ENCODE assay signal across 8 cellular contexts in the genomic region with DNA sequence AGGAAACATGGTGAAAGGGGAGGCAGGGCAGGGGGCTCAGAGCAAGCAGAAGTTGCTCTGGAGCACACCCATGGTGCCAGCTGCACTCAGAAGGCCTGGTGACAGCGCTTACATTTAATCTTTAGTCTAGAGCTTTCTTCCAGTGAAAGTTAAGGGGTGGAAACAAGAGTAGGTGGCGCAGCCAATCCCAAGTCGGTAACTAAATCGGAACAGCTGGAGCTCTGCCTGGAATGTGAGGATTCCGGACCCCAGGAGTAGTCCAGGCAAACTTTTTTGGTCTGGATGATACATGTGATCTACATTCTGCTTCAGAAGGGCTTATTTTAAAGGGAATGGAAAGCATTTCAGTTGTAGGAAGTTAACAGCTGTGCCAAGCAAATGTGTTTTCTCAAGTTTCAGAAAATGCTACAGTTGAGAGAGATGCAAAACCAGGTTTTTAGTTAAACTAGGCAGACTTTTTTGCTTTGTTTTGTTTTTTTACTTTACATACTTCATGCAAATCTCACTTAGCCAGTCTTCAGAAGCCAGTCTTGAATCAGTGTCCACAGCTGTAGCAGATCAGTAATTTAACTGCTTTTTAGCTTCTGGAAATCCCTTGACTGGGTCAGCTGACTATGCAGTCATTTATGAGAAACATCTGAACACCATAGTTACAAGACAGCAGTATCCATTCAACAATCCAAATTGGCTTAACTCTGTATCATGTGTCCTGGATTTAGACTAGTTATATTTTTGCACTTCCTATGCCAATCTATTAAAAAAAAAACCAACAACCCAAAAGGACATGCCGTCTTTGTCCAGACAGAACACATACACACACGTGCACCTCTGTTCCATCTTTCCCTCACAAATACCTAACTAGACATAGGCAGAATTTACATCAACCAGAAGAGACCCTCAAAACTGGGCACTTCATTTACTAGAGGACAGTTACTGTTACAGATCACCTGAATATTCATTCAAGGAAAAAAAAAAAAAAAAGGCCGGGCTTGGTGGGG. TPM values are rescaled to one million over a fixed set of nuclear protein-coding genes. Genes with fewer than 3 reads are reported as not detected.
DNase-seq lines count a peak whose midpoint lies in the region; ATAC-seq lines count a peak whose summit lies in the region.

No MANE protein-coding gene starts in this region.

- H3K4me1 ChIP-seq in esophagus (ENCODE audit: control insufficient read depth in 2 of 2, insufficient read depth in 2 of 2, low read length in 1 of 2), result no peaks in the 10 kb centered on the region

- no peak overlapping the region for H3K4me3 ChIP-seq in esophagus (ENCODE audit: low read depth in 1 of 2, low read length in 2 of 2)

- ATAC-seq in GM21423 (IDR thresholded peaks at IDR 0.05; ENCODE audit: unreplicated experiment), result peak; percentile 84

- no peaks in the 10 kb centered on the region for H3K27me3 ChIP-seq in esophagus (ENCODE audit: control insufficient read depth in 1 of 2, insufficient read depth in 2 of 2, low read length in 2 of 2)

- no peaks in the 10 kb centered on the region for H3K36me3 ChIP-seq in esophagus (ENCODE audit: control insufficient read depth in 2 of 2, insufficient read depth in 2 of 2, low read length in 1 of 2)

- DNase-seq in C1 segment of cervical spinal cord (lab: John Stamatoyannopoulos, UW), result peak in 9 of 14 donors; percentile 2 to 24 (median 11)
- DNase-seq in NCI-H524 (lab: John Stamatoyannopoulos, UW), result peak; percentile 18 to 67
- DNase-seq in mucosa of gallbladder (ENCODE audit: low spot score), result peak; percentile 73
- DNase-seq in NCI-H2081 treated with DMSO at 0.1 percent for 48 hours (lab: John Stamatoyannopoulos, UW), result no peak
- no peak for DNase-seq in stimulated activated CD4-positive, alpha-beta T cell treated with anti-CD3 and anti-CD28 coated beads, Interleukin-12 subunit alpha, Interleukin-12 subunit beta, amount 100 ng/mL, for 4 hours
- DNase-seq in HPDE6-E6E7 (ENCODE audit: extremely low spot score), result no peak

- 42 to 52% methylated on average over 8 of the region's 8 CpGs for WGBS in esophagus, 2 donors

- no peaks in the 10 kb centered on the region for H3K9me3 ChIP-seq in esophagus (ENCODE audit: control insufficient read depth in 2 of 2, insufficient read depth in 1 of 2, low read depth in 1 of 2, low read length in 1 of 2)

- peak overlapping the region; percentile 47 to 71 for H3K27ac ChIP-seq in esophagus (ENCODE audit: low read depth in 2 of 2, low read length in 1 of 2)

RNA-seq across cellular contexts. Expression of gene ZNF106, which starts 33.2 kb away (rescaled TPM):
- polyA plus RNA-seq in esophagus, result 1 to 10 TPM; 6.0 to 6.6 TPM
- 66.1 TPM for total RNA-seq in mucosa of gallbladder

RNA-seq across cellular contexts. Expression of gene SNAP23, which starts 37.7 kb away (rescaled TPM):
- 10 to 100 TPM; 22.5 to 30.3 TPM for polyA plus RNA-seq in esophagus
- 60.2 TPM for total RNA-seq in mucosa of gallbladder

Comparison
In these comparisons a context has a peak if more than half of its experiments do, and no peak if none do; other contexts are left out.
1. DNase-seq: peak in C1 segment of cervical spinal cord (9 of 14), NCI-H524 (2 of 2) and mucosa of gallbladder (single experiment); none in NCI-H2081 treated with DMSO at 0.1 percent for 48 hours (single experiment), stimulated activated CD4-positive, alpha-beta T cell treated with anti-CD3 and anti-CD28 coated beads, Interleukin-12 subunit alpha, Interleukin-12 subunit beta, amount 100 ng/mL, for 4 hours (single experiment) and HPDE6-E6E7 (single experiment).